In the genomic region with DNA sequence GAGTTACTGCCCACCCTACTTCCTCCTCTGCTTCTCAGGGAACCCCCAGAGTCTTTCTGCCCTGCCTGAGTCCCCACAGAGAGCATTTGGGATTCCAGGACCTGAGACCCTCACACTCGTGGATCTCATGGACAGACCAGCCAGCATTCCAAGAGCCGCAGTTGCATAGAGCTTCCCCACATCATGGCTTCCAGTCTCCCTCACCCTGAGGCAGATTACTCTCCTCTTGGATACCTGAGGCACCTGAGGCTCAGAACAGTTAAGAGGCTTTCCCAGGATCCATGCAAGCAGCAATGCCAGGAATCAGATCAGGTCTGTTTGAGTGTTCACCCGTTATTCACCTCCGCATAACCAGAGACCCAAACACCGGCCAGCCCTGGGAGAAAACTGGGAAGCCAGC, we compare ENCODE assay signal across 21 cellular contexts.
DNase-seq lines count a peak whose midpoint lies in the region; ATAC-seq, FAIRE-seq and TF ChIP-seq lines count a peak whose summit lies in the region.
"Had no signal": no experiment of that assay in that cellular context is flagged by ENCODE, and none has a peak within 500 bp of the region (broad histone marks: within the 10 kb centered on the region; RNA-seq: fewer than 3 reads in every experiment).

No MANE protein-coding gene starts in this region.

- no peaks in the 10 kb centered on the region for H4K20me1 ChIP-seq in HepG2 (ENCODE audit: insufficient read depth, low read length)

- peaks cover 5% of the 10 kb centered on the region for H3K9me3 Mint-ChIP-seq in osteocyte (ENCODE audit: unreplicated experiment)
- H3K9me3 Mint-ChIP-seq: CD8-positive, alpha-beta T cell had no signal

- no peaks in the 10 kb centered on the region for H3K79me2 ChIP-seq in HepG2 (ENCODE audit: insufficient read depth, low read length)

- TF ChIP-seq CTCF in coronary artery (IDR thresholded peaks at IDR 0.05) (no peak), osteocyte (IDR thresholded peaks at IDR 0.05) (no peak), tibial nerve (IDR thresholded peaks at IDR 0.05) (no peak), HepG2 (CRISPR knock-in tag; IDR thresholded peaks at IDR 0.05) (no peak)

- H3K4me3 Mint-ChIP-seq in osteocyte (ENCODE audit: unreplicated experiment): no peak overlapping the region
- H3K4me3 Mint-ChIP-seq: B cell; CD8-positive, alpha-beta T cell had no signal

- no peak for TF ChIP-seq EP300 in tibial nerve (IDR thresholded peaks at IDR 0.05)
- TF ChIP-seq EP300 in HepG2 (IDR thresholded peaks at IDR 0.05; ENCODE audit: low read depth in 2 of 2, low read length in 2 of 2): no peak
- no peak for TF ChIP-seq EP300 in HepG2 (CRISPR knock-in tag; IDR thresholded peaks at IDR 0.05; ENCODE audit: borderline replicate concordance)

- H3K9me3 ChIP-seq in tibial nerve (peaks cover 0 to 18% (median 0%) of the 10 kb centered on the region in 4 donors), HepG2 (ENCODE audit: low read length) (no peaks in the 10 kb centered on the region)
- H3K9me3 ChIP-seq: SK-N-SH had no signal

- no peak overlapping the region for H3K27ac Mint-ChIP-seq in osteocyte (ENCODE audit: unreplicated experiment)
- H3K27ac Mint-ChIP-seq: B cell; CD8-positive, alpha-beta T cell had no signal

- DNase-seq in D341Med (ENCODE audit: low spot score) (peak; percentile 12), ELF-1 (ENCODE audit: low read depth, low spot score) (peak; percentile 4), coronary artery (ENCODE audit: low spot score) (peak; percentile 61), osteocyte (ENCODE audit: extremely low spot score, unreplicated experiment) (peak; percentile 71), tibial nerve (ENCODE audit: low spot score in 2 of 2) (no peak), kidney glomerular epithelial cell (lab: John Stamatoyannopoulos, UW) (no peak), HepG2 (ENCODE audit: low spot score) (no peak)
- DNase-seq: Caco-2, DND-41, GM23248, H7, Kasumi-1, MV-4-11, NCI-H1436 treated with DMSO at 0.1 percent for 48 hours, NCI-H187 treated with DMSO at 0.1 percent for 48 hours, NCI-H446, SK-N-SH had no signal

- no peaks in the 10 kb centered on the region for H3K4me1 Mint-ChIP-seq in osteocyte (ENCODE audit: unreplicated experiment)
- H3K4me1 Mint-ChIP-seq: B cell had no signal

- H2AFZ ChIP-seq in HepG2 (ENCODE audit: low read length): no peak overlapping the region
- H2AFZ ChIP-seq: GM23248 had no signal

- TF ChIP-seq RAD21 in HepG2 (CRISPR knock-in tag; IDR thresholded peaks at IDR 0.05): no peak

- no peaks in the 10 kb centered on the region for H3K36me3 ChIP-seq in tibial nerve
- no peaks in the 10 kb centered on the region for H3K36me3 ChIP-seq in HepG2 (replicated peaks in 1 of 2; ENCODE audit: control insufficient read depth in 1 of 2, insufficient read depth in 2 of 2, low read length in 2 of 2)

- TF ChIP-seq POLR2A in tibial nerve (IDR thresholded peaks at IDR 0.05) (no peak), HepG2 (IDR thresholded peaks at IDR 0.05; ENCODE audit: insufficient read depth in 1 of 2, low read depth in 2 of 2, low read length in 2 of 2) (no peak)

- H3K4me3 ChIP-seq in coronary artery (no peak overlapping the region), tibial nerve (no peak overlapping the region), HepG2 (replicated peaks in 1 of 3; ENCODE audit: insufficient read depth in 1 of 3, low read depth in 2 of 3, low read length in 3 of 3) (no peak overlapping the region)
- H3K4me3 ChIP-seq: GM23248 had no signal

- no peak overlapping the region for H3K4me2 ChIP-seq in HepG2 (ENCODE audit: low read depth, low read length)
- H3K4me2 ChIP-seq: SK-N-SH had no signal

- POLR2A ChIA-PET in HepG2 (lab: Yijun Ruan, JAX): no interaction called here

- H3K27ac ChIP-seq in coronary artery (no peak overlapping the region), tibial nerve (no peak overlapping the region), HepG2 (ENCODE audit: extremely low read length, insufficient read depth, low read length) (no peak overlapping the region)
- H3K27ac ChIP-seq: C4-2B, GM23248 had no signal

- H3K27me3 ChIP-seq in tibial nerve (no peaks in the 10 kb centered on the region), HepG2 (ENCODE audit: control insufficient read depth in 1 of 2, insufficient read depth in 2 of 2, low read length in 2 of 2) (peaks cover 2 to 31% of the 10 kb centered on the region in 2 experiments; a peak in 3 of 5 replicates)

- CTCF ChIA-PET in HepG2 (lab: Yijun Ruan, JAX; ENCODE audit: low intra/inter-chr PET ratio, low total read pairs): no interaction called here

- intact Hi-C loops in HepG2 (cut with micrococcal nuclease; ENCODE audit: unreplicated experiment): no loop called here

- WGBS in tibial nerve, 2 donors: 97 to 98% methylated on average over 5 of the region's 5 CpGs
- 57% methylated on average over 5 of the region's 5 CpGs for WGBS in HepG2 (ENCODE audit: low lambda C conversion rate)

- H3K4me1 ChIP-seq in tibial nerve: no peaks in the 10 kb centered on the region
- H3K4me1 ChIP-seq in HepG2 (ENCODE audit: insufficient read depth, low read length): no peaks in the 10 kb centered on the region
- H3K4me1 ChIP-seq: Caco-2 had no signal

- no TSS peak for BruUV-seq in HepG2 (replicated peaks; lab: Mats Ljungman, UMichigan)

- no peak for ATAC-seq in HepG2
- ATAC-seq: CD8-positive, alpha-beta T cell had no signal

- no peak for FAIRE-seq in HepG2 (lab: Jason Lieb, UNC)
- FAIRE-seq: RCC 7860 had no signal

- no peak overlapping the region for H3K9ac ChIP-seq in HepG2 (ENCODE audit: insufficient read depth, low read depth, low read length)
- H3K9ac ChIP-seq: GM23248, SK-N-SH had no signal

- H3K36me3 Mint-ChIP-seq in osteocyte (ENCODE audit: unreplicated experiment): no peaks in the 10 kb centered on the region
- H3K36me3 Mint-ChIP-seq: CD8-positive, alpha-beta T cell had no signal

- H3K27me3 Mint-ChIP-seq in osteocyte (ENCODE audit: unreplicated experiment): peaks cover 15% of the 10 kb centered on the region

- in situ Hi-C loops in HepG2 (cut with HindIII; ENCODE audit: extremely low pct_ligation_motif_present, low pct_unique_long_range_greater_than_20kb): no loop called here

TF ChIP-seq in HepG2, 621 proteins besides CTCF, POLR2A, EP300 and RAD21:
- TF ChIP-seq MAZ (IDR thresholded peaks at IDR 0.05; ENCODE audit: borderline replicate concordance, low read depth, low read length) (no peak), MAZ (CRISPR knock-in tag; IDR thresholded peaks at IDR 0.05; ENCODE audit: low read depth) (no peak), ZNF124 (CRISPR knock-in tag; IDR thresholded peaks at IDR 0.05) (no peak), MYNN (CRISPR knock-in tag; IDR thresholded peaks at IDR 0.05; ENCODE audit: low read depth) (no peak)
TF ChIP-seq in HepG2: peak in this region for 0.

Comparison
In these comparisons a context has a peak if more than half of its experiments do, and no peak if none do; other contexts are left out.
1. DNase-seq: peak in D341Med (single experiment), ELF-1 (single experiment), coronary artery (single experiment) and osteocyte (single experiment); none in tibial nerve (0 of 2), kidney glomerular epithelial cell (single experiment) and HepG2 (single experiment).